ENCODE assay signal across 10 cellular contexts in genomic region chr9:68981825-68982224, GRCh38.
DNase-seq lines count a peak whose midpoint lies in the region; ATAC-seq, FAIRE-seq and TF ChIP-seq lines count a peak whose summit lies in the region.
"Had no signal": no experiment of that assay in that cellular context is flagged by ENCODE, and none has a peak within 500 bp of the region (broad histone marks: within the 10 kb centered on the region; RNA-seq: fewer than 3 reads in every experiment).

No MANE protein-coding gene starts in this region.

- no peak for FAIRE-seq in HTR-8/SVneo (lab: Jason Lieb, UNC)

- H3K27me3 Mint-ChIP-seq in nephron progenitor cell (ENCODE audit: low read depth, poor library complexity), result peaks cover 6% of the 10 kb centered on the region
- H3K27me3 Mint-ChIP-seq: activated naive CD8-positive, alpha-beta T cell treated with anti-CD3 and anti-CD28 coated beads, Interleukin-2, amount 10 ng/mL, durations not matched to agents 7 days and 5 days; memory B cell had no signal

- H3K4me3 Mint-ChIP-seq in nephron progenitor cell, result peak overlapping the region; percentile 40
- H3K4me3 Mint-ChIP-seq: activated naive CD8-positive, alpha-beta T cell treated with anti-CD3 and anti-CD28 coated beads, Interleukin-2, amount 10 ng/mL, durations not matched to agents 7 days and 5 days; memory B cell had no signal

- peaks cover 11% of the 10 kb centered on the region for H3K9me3 Mint-ChIP-seq in nephron progenitor cell
- H3K9me3 Mint-ChIP-seq: activated naive CD8-positive, alpha-beta T cell treated with anti-CD3 and anti-CD28 coated beads, Interleukin-2, amount 10 ng/mL, durations not matched to agents 7 days and 5 days; memory B cell had no signal

- no peak for TF ChIP-seq CTCF in nephron progenitor cell (IDR thresholded peaks at IDR 0.05)
- no peak for TF ChIP-seq CTCF in RWPE1 (conservative IDR thresholded peaks at IDR 0.05; ENCODE audit: low read depth)

- H3K4me1 Mint-ChIP-seq in nephron progenitor cell, result peaks cover 63% of the 10 kb centered on the region

- CTCF ChIA-PET in RWPE1 (lab: Yijun Ruan, JAX), result interaction anchor here (0.7 kb wide), 1 partner anchor 834 kb away, joined by 3 read pairs; no protein-coding TSS in a partner anchor

- no peak overlapping the region for H3K27ac ChIP-seq in RWPE1
- H3K27ac ChIP-seq: thoracic aorta had no signal

- peaks cover 11% of the 10 kb centered on the region for H3K36me3 Mint-ChIP-seq in nephron progenitor cell (ENCODE audit: low read depth)
- H3K36me3 Mint-ChIP-seq: activated naive CD8-positive, alpha-beta T cell treated with anti-CD3 and anti-CD28 coated beads, Interleukin-2, amount 10 ng/mL, durations not matched to agents 7 days and 5 days had no signal

- POLR2A ChIA-PET in RWPE1 (lab: Yijun Ruan, JAX; ENCODE audit: low non-redundant PET), result no interaction called here

- DNase-seq in NCI-H2196 treated with DMSO at 0.1 percent for 48 hours (lab: John Stamatoyannopoulos, UW; ENCODE audit: unreplicated experiment), result peak; percentile 26
- DNase-seq in nephron progenitor cell, result peak; percentile 43
- DNase-seq in RWPE1 (ENCODE audit: low spot score), result no peak
- no peak for DNase-seq in activated T-cell treated with anti-CD3 and anti-CD28 coated beads, Interleukin-2, amount 50 U/mL, for 48 hours
- no peak for DNase-seq in HTR-8/SVneo (ENCODE audit: insufficient read length, low spot score)
- DNase-seq: activated naive CD8-positive, alpha-beta T cell treated with anti-CD3 and anti-CD28 coated beads, Interleukin-2, amount 10 ng/mL, durations not matched to agents 7 days and 5 days had no signal

- peak; percentile 43 for ATAC-seq in GM19043 (IDR thresholded peaks at IDR 0.05; ENCODE audit: low read depth, unreplicated experiment)
- ATAC-seq in HG02798 (IDR thresholded peaks at IDR 0.05; ENCODE audit: poor library complexity, unreplicated experiment), result peak; percentile 40

- peak overlapping the region; percentile 97 for H3K27ac Mint-ChIP-seq in nephron progenitor cell
- H3K27ac Mint-ChIP-seq: activated naive CD8-positive, alpha-beta T cell treated with anti-CD3 and anti-CD28 coated beads, Interleukin-2, amount 10 ng/mL, durations not matched to agents 7 days and 5 days; memory B cell had no signal

Comparison
In these comparisons a context has a peak if more than half of its experiments do, and no peak if none do; other contexts are left out.
1. DNase-seq: peak in NCI-H2196 treated with DMSO at 0.1 percent for 48 hours (single experiment) and nephron progenitor cell (single experiment); none in RWPE1 (single experiment), activated T-cell treated with anti-CD3 and anti-CD28 coated beads, Interleukin-2, amount 50 U/mL, for 48 hours (0 of 2) and HTR-8/SVneo (single experiment).